In the genomic region with DNA sequence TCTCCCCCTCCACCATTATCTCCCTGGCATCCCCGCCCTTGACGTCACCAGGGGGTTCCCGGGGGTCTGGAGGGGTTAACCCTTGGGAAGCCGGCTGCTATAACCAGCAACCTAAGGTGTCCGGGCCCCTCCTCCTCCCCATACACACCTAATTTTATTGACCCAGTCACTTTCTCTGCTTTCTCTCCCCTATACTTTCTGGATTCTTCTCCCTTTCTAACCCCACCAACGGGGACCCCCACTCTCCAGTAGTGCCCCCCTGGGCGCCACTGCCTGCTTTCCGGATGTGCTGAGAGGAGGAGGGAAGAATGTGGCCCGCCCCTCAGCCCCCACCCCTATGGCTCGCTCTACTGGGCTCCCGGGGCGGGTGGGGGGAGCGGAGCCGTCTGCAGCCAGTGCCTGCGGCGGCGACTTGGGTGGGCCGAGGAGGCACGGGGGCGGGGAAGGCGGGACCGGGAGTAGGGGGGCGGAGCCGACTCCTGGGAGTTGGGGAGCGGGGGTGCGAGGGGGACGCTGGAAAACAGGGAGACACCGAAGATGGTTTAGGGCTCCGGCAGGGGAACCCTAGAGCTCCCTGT, we compare ENCODE assay signal across 8 cellular contexts. TPM values are rescaled to one million over a fixed set of nuclear protein-coding genes. Genes with fewer than 3 reads are reported as not detected.
DNase-seq lines count a peak whose midpoint lies in the region; ATAC-seq and TF ChIP-seq lines count a peak whose summit lies in the region.

No MANE protein-coding gene starts in this region.

- H3K9me3 ChIP-seq in CD4-positive, CD25-positive, alpha-beta regulatory T cell (ENCODE audit: control insufficient read depth in 2 of 2, low read length in 2 of 2): no peaks in the 10 kb centered on the region

- peak in 1 of 3 donors; percentile 34 for DNase-seq in CD4-positive, CD25-positive, alpha-beta regulatory T cell
- DNase-seq in HT-29 (ENCODE audit: low spot score) (peak; percentile 45), fibroblast of villous mesenchyme (ENCODE audit: low read depth) (peak; percentile 74), nephron progenitor cell (peak; percentile 81)
- DNase-seq in activated CD8-positive, alpha-beta T cell treated with anti-CD3 and anti-CD28 coated beads for 36 hours: peak; percentile 61

- peaks cover 44% of the 10 kb centered on the region for H3K27me3 Mint-ChIP-seq in CD4-positive, CD25-positive, alpha-beta regulatory T cell
- peaks cover 4% of the 10 kb centered on the region for H3K27me3 Mint-ChIP-seq in activated CD8-positive, alpha-beta T cell treated with anti-CD3 and anti-CD28 coated beads for 36 hours
- H3K27me3 Mint-ChIP-seq in nephron progenitor cell (ENCODE audit: low read depth, poor library complexity): peaks cover 54% of the 10 kb centered on the region

- H3K36me3 ChIP-seq in CD4-positive, CD25-positive, alpha-beta regulatory T cell (ENCODE audit: control insufficient read depth, insufficient read depth, low read length): no peaks in the 10 kb centered on the region

- CTCF ChIA-PET in activated CD8-positive, alpha-beta T cell treated with anti-CD3 and anti-CD28 coated beads for 36 hours (lab: Charles Lee): interaction anchor here (0.6 to 6.8 kb wide), 14 partner anchors 9 to 220 kb away, joined by 3 to 152 read pairs (median 6); a partner anchor contains a TSS

- no peak for ATAC-seq in CD4-positive, CD25-positive, alpha-beta regulatory T cell (ENCODE audit: low read depth in 2 of 2)
- no peak for ATAC-seq in activated CD8-positive, alpha-beta T cell treated with anti-CD3 and anti-CD28 coated beads for 36 hours
- ATAC-seq in GM19467 (IDR thresholded peaks at IDR 0.05; ENCODE audit: unreplicated experiment) (no peak), HG02678 (IDR thresholded peaks at IDR 0.05; ENCODE audit: unreplicated experiment) (no peak), GM21423 (IDR thresholded peaks at IDR 0.05; ENCODE audit: unreplicated experiment) (no peak)

- POLR2A ChIA-PET in activated CD8-positive, alpha-beta T cell treated with anti-CD3 and anti-CD28 coated beads for 36 hours (lab: Charles Lee): interaction anchor here (0.6 to 5.8 kb wide), 13 partner anchors 8 to 237 kb away, joined by 3 to 50 read pairs (median 3); a partner anchor contains a TSS

- H3K4me3 ChIP-seq in CD4-positive, CD25-positive, alpha-beta regulatory T cell (ENCODE audit: low read depth, low read length): peak overlapping the region; percentile 61
- H3K4me3 ChIP-seq in fibroblast of villous mesenchyme (ENCODE audit: low read depth, low read length): peak overlapping the region; percentile 78

- peaks cover 5 to 55% (median 31%) of the 10 kb centered on the region in 4 donors for H3K4me1 Mint-ChIP-seq in CD4-positive, CD25-positive, alpha-beta regulatory T cell
- peaks cover 46% of the 10 kb centered on the region for H3K4me1 Mint-ChIP-seq in activated CD8-positive, alpha-beta T cell treated with anti-CD3 and anti-CD28 coated beads for 36 hours (ENCODE audit: low read depth)
- H3K4me1 Mint-ChIP-seq in nephron progenitor cell: peaks cover 53% of the 10 kb centered on the region

- peak overlapping the region; percentile 21 to 96 (median 88) for H3K4me3 Mint-ChIP-seq in CD4-positive, CD25-positive, alpha-beta regulatory T cell
- peak overlapping the region; percentile 83 for H3K4me3 Mint-ChIP-seq in activated CD8-positive, alpha-beta T cell treated with anti-CD3 and anti-CD28 coated beads for 36 hours
- H3K4me3 Mint-ChIP-seq in nephron progenitor cell: peak overlapping the region; percentile 75

- H3K4me1 ChIP-seq in CD4-positive, CD25-positive, alpha-beta regulatory T cell (ENCODE audit: control insufficient read depth, insufficient read depth, low read length, poor library complexity, severe bottlenecking): peaks cover 40% of the 10 kb centered on the region

- H3K27ac ChIP-seq in CD4-positive, CD25-positive, alpha-beta regulatory T cell (ENCODE audit: insufficient read depth, low read length, poor library complexity, severe bottlenecking): no peak overlapping the region

- intact Hi-C loops in activated CD8-positive, alpha-beta T cell treated with anti-CD3 and anti-CD28 coated beads for 36 hours (cut with micrococcal nuclease): no loop called here

- peaks cover 4% of the 10 kb centered on the region for H3K36me3 Mint-ChIP-seq in CD4-positive, CD25-positive, alpha-beta regulatory T cell
- no peaks in the 10 kb centered on the region for H3K36me3 Mint-ChIP-seq in activated CD8-positive, alpha-beta T cell treated with anti-CD3 and anti-CD28 coated beads for 36 hours (ENCODE audit: low read depth)
- no peaks in the 10 kb centered on the region for H3K36me3 Mint-ChIP-seq in nephron progenitor cell (ENCODE audit: low read depth)

- no peak for TF ChIP-seq CTCF in activated CD8-positive, alpha-beta T cell treated with anti-CD3 and anti-CD28 coated beads for 36 hours (IDR thresholded peaks at IDR 0.05)
- TF ChIP-seq CTCF in fibroblast of villous mesenchyme (IDR thresholded peaks at IDR 0.05; ENCODE audit: insufficient read depth, low read depth, low read length) (no peak), nephron progenitor cell (IDR thresholded peaks at IDR 0.05) (no peak)

- H3K9me3 Mint-ChIP-seq in CD4-positive, CD25-positive, alpha-beta regulatory T cell: no peaks in the 10 kb centered on the region
- no peaks in the 10 kb centered on the region for H3K9me3 Mint-ChIP-seq in activated CD8-positive, alpha-beta T cell treated with anti-CD3 and anti-CD28 coated beads for 36 hours
- H3K9me3 Mint-ChIP-seq in nephron progenitor cell: no peaks in the 10 kb centered on the region

- no peaks in the 10 kb centered on the region for H3K27me3 ChIP-seq in CD4-positive, CD25-positive, alpha-beta regulatory T cell (ENCODE audit: control insufficient read depth, insufficient read depth, low read length)

- H3K27ac Mint-ChIP-seq in CD4-positive, CD25-positive, alpha-beta regulatory T cell: no peak overlapping the region
- no peak overlapping the region for H3K27ac Mint-ChIP-seq in activated CD8-positive, alpha-beta T cell treated with anti-CD3 and anti-CD28 coated beads for 36 hours
- no peak overlapping the region for H3K27ac Mint-ChIP-seq in nephron progenitor cell

RNA-seq across cellular contexts. Expression of a gene that starts 1.8 kb away (rescaled TPM):
- 0.47 TPM for total RNA-seq in CD4-positive, CD25-positive, alpha-beta regulatory T cell
- under 1 TPM in 3 of 4 donors, not detected in 1; 0.07 to 0.23 (median 0.13) TPM for polyA plus RNA-seq in CD4-positive, CD25-positive, alpha-beta regulatory T cell
- total RNA-seq in HT-29 (2014; rRNA removed; shearing (Covaris generic)): 2.0 and 4.2 TPM in 2 replicates
- under 1 TPM; 0.20 to 0.83 TPM for total RNA-seq in activated CD8-positive, alpha-beta T cell treated with anti-CD3 and anti-CD28 coated beads for 36 hours
- total RNA-seq in fibroblast of villous mesenchyme: 0.86 and 1.9 TPM in 2 replicates

RNA-seq across cellular contexts. Expression of a gene that starts 6.3 kb away (rescaled TPM):
- total RNA-seq in CD4-positive, CD25-positive, alpha-beta regulatory T cell: not detected
- polyA plus RNA-seq in CD4-positive, CD25-positive, alpha-beta regulatory T cell: under 1 TPM in 1 of 4 donors, not detected in 3; 0.06 TPM
- 0.34 and 0.41 TPM in 2 replicates for total RNA-seq in HT-29 (2014; rRNA removed; shearing (Covaris generic))
- 1 to 10 TPM; 1.7 to 2.3 TPM for total RNA-seq in activated CD8-positive, alpha-beta T cell treated with anti-CD3 and anti-CD28 coated beads for 36 hours
- total RNA-seq in fibroblast of villous mesenchyme: 1.7 and 4.5 TPM in 2 replicates

RNA-seq across cellular contexts. Expression of a gene that starts 18.3 kb away (rescaled TPM):
- total RNA-seq in CD4-positive, CD25-positive, alpha-beta regulatory T cell: 403 TPM
- 100 to 1,000 TPM; 173 to 192 (median 182) TPM for polyA plus RNA-seq in CD4-positive, CD25-positive, alpha-beta regulatory T cell
- 1.5 and 3.4 TPM in 2 replicates for total RNA-seq in HT-29 (2014; rRNA removed; shearing (Covaris generic))
- 100 to 1,000 TPM; 125 to 128 TPM for total RNA-seq in activated CD8-positive, alpha-beta T cell treated with anti-CD3 and anti-CD28 coated beads for 36 hours
- total RNA-seq in fibroblast of villous mesenchyme: under 0.01 TPM in 2 replicates

RNA-seq across cellular contexts. Expression of a gene that starts 26.5 kb away (rescaled TPM):
- 219 TPM for total RNA-seq in CD4-positive, CD25-positive, alpha-beta regulatory T cell
- 10 to 100 TPM; 71.9 to 89.4 (median 80.1) TPM for polyA plus RNA-seq in CD4-positive, CD25-positive, alpha-beta regulatory T cell
- 174 and 202 TPM in 2 replicates for total RNA-seq in HT-29 (2014; rRNA removed; shearing (Covaris generic))
- total RNA-seq in activated CD8-positive, alpha-beta T cell treated with anti-CD3 and anti-CD28 coated beads for 36 hours: 100 to 1,000 TPM; 343 to 345 TPM
- total RNA-seq in fibroblast of villous mesenchyme: 158 and 244 TPM in 2 replicates

RNA-seq across cellular contexts. Expression of a gene that starts 26.8 kb away (rescaled TPM):
- not detected for total RNA-seq in CD4-positive, CD25-positive, alpha-beta regulatory T cell
- under 1 TPM in 1 of 4 donors, not detected in 3; 0.21 TPM for polyA plus RNA-seq in CD4-positive, CD25-positive, alpha-beta regulatory T cell
- not detected in 2 replicates for total RNA-seq in HT-29 (2014; rRNA removed; shearing (Covaris generic))
- total RNA-seq in activated CD8-positive, alpha-beta T cell treated with anti-CD3 and anti-CD28 coated beads for 36 hours: under 1 TPM in 1 of 2 experiments, not detected in 1; 0.16 TPM
- total RNA-seq in fibroblast of villous mesenchyme: under 0.01 TPM in 1 of 2 replicates, not detected in the other

Comparison
In these comparisons a context has a peak if more than half of its experiments do, and no peak if none do; other contexts are left out.
1. RNA of a gene that starts 18.3 kb away (total RNA-seq): 403 TPM in CD4-positive, CD25-positive, alpha-beta regulatory T cell (single experiment) and 125 to 128 TPM in activated CD8-positive, alpha-beta T cell treated with anti-CD3 and anti-CD28 coated beads for 36 hours; 1.5 to 3.4 TPM in HT-29 and under 0.01 TPM in fibroblast of villous mesenchyme; every median in the first group is over 10 times any median in the second.
2. Peak in every context shown above with its lines, with median percentiles within 50 percentile points of each other: H3K4me3 Mint-ChIP-seq.